ENCODE assay signal across 1 cellular context in the genomic region with DNA sequence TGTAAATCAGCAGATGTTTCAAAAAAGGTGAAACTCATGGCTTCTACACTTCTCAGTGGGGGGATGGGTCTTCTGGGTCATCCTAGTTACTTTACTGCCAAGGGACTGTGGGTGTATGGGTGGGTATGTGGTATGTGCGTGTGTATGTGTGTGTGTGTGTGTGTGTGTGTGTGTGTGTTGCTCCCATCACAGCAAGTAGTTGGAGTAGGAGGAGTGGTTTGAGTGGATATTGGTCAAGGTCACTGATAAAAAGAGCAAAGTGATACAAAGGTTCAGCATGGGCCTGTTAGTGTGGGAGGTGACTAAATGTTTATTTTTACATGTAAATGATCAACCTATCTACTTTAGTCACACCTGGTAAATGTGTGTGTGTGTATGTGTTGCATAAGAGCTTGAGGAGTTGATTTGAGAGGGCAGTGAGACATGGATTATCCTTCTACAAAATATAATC.
TF ChIP-seq lines count a peak whose summit lies in the region.

No MANE protein-coding gene starts in this region.

TF ChIP-seq in HepG2, 621 proteins besides CTCF, POLR2A, EP300 and RAD21 (continued from another document):
- TF ChIP-seq, protein P1, sequence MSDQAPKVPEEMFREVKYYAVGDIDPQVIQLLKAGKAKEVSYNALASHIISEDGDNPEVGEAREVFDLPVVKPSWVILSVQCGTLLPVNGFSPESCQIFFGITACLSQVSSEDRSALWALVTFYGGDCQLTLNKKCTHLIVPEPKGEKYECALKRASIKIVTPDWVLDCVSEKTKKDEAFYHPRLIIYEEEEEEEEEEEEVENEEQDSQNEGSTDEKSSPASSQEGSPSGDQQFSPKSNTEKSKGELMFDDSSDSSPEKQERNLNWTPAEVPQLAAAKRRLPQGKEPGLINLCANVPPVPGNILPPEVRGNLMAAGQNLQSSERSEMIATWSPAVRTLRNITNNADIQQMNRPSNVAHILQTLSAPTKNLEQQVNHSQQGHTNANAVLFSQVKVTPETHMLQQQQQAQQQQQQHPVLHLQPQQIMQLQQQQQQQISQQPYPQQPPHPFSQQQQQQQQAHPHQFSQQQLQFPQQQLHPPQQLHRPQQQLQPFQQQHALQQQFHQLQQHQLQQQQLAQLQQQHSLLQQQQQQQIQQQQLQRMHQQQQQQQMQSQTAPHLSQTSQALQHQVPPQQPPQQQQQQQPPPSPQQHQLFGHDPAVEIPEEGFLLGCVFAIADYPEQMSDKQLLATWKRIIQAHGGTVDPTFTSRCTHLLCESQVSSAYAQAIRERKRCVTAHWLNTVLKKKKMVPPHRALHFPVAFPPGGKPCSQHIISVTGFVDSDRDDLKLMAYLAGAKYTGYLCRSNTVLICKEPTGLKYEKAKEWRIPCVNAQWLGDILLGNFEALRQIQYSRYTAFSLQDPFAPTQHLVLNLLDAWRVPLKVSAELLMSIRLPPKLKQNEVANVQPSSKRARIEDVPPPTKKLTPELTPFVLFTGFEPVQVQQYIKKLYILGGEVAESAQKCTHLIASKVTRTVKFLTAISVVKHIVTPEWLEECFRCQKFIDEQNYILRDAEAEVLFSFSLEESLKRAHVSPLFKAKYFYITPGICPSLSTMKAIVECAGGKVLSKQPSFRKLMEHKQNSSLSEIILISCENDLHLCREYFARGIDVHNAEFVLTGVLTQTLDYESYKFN (CRISPR knock-in tag; conservative IDR thresholded peaks at IDR 0.05) = peak; percentile 88
- TF ChIP-seq, protein P2, sequence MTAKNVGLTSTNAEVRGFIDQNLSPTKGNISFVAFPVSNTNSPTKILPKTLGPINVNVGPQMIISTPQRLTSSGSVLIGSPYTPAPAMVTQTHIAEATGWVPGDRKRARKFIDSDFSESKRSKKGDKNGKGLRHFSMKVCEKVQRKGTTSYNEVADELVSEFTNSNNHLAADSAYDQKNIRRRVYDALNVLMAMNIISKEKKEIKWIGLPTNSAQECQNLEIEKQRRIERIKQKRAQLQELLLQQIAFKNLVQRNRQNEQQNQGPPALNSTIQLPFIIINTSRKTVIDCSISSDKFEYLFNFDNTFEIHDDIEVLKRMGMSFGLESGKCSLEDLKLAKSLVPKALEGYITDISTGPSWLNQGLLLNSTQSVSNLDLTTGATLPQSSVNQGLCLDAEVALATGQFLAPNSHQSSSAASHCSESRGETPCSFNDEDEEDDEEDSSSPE (CRISPR knock-in tag; IDR thresholded peaks at IDR 0.05) = no peak
- TF ChIP-seq ZFP90 (CRISPR knock-in tag; IDR thresholded peaks at IDR 0.05; ENCODE audit: borderline replicate concordance) (no peak), YEATS4 (CRISPR knock-in tag; IDR thresholded peaks at IDR 0.05; ENCODE audit: borderline replicate concordance) (no peak), ZNF180 (CRISPR knock-in tag; IDR thresholded peaks at IDR 0.05; ENCODE audit: borderline replicate concordance, low read depth) (no peak), TSC22D2 (CRISPR knock-in tag; IDR thresholded peaks at IDR 0.05; ENCODE audit: borderline replicate concordance) (no peak), ZNF891 (CRISPR knock-in tag; IDR thresholded peaks at IDR 0.05) (no peak), HNRNPL (IDR thresholded peaks at IDR 0.05; ENCODE audit: low read depth, low read length) (no peak), ZNF577 (CRISPR knock-in tag; IDR thresholded peaks at IDR 0.05; ENCODE audit: borderline replicate concordance, low read depth) (no peak), NR2C2 (CRISPR knock-in tag; IDR thresholded peaks at IDR 0.05; ENCODE audit: borderline replicate concordance) (peak; percentile 49; the same call in 1 of the 2 replicates), POLR2AphosphoS5 (IDR thresholded peaks at IDR 0.05; ENCODE audit: low read depth, low read length) (no peak), MBNL3 (CRISPR knock-in tag; conservative IDR thresholded peaks at IDR 0.05) (no peak), ZNF670 (CRISPR knock-in tag; IDR thresholded peaks at IDR 0.05; ENCODE audit: borderline replicate concordance) (no peak), REXO4 (CRISPR knock-in tag; IDR thresholded peaks at IDR 0.05; ENCODE audit: borderline replicate concordance) (no peak), ZFP37 (CRISPR knock-in tag; IDR thresholded peaks at IDR 0.05; ENCODE audit: borderline replicate concordance) (no peak)
- TF ChIP-seq, protein P3, sequence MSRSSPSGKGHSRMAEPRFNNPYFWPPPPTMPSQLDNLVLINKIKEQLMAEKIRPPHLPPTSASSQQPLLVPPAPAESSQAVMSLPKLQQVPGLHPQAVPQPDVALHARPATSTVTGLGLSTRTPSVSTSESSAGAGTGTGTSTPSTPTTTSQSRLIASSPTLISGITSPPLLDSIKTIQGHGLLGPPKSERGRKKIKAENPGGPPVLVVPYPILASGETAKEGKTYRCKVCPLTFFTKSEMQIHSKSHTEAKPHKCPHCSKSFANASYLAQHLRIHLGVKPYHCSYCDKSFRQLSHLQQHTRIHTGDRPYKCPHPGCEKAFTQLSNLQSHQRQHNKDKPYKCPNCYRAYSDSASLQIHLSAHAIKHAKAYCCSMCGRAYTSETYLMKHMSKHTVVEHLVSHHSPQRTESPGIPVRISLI (CRISPR knock-in tag; IDR thresholded peaks at IDR 0.05; ENCODE audit: borderline replicate concordance) = no peak
- TF ChIP-seq, protein P4, sequence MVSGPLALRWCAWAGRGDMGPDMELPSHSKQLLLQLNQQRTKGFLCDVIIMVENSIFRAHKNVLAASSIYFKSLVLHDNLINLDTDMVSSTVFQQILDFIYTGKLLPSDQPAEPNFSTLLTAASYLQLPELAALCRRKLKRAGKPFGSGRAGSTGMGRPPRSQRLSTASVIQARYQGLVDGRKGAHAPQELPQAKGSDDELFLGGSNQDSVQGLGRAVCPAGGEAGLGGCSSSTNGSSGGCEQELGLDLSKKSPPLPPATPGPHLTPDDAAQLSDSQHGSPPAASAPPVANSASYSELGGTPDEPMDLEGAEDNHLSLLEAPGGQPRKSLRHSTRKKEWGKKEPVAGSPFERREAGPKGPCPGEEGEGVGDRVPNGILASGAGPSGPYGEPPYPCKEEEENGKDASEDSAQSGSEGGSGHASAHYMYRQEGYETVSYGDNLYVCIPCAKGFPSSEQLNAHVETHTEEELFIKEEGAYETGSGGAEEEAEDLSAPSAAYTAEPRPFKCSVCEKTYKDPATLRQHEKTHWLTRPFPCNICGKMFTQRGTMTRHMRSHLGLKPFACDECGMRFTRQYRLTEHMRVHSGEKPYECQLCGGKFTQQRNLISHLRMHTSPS (CRISPR knock-in tag; IDR thresholded peaks at IDR 0.05; ENCODE audit: low read depth) = peak; percentile 40; the same call in 1 of the 2 replicates
- TF ChIP-seq, protein P5, sequence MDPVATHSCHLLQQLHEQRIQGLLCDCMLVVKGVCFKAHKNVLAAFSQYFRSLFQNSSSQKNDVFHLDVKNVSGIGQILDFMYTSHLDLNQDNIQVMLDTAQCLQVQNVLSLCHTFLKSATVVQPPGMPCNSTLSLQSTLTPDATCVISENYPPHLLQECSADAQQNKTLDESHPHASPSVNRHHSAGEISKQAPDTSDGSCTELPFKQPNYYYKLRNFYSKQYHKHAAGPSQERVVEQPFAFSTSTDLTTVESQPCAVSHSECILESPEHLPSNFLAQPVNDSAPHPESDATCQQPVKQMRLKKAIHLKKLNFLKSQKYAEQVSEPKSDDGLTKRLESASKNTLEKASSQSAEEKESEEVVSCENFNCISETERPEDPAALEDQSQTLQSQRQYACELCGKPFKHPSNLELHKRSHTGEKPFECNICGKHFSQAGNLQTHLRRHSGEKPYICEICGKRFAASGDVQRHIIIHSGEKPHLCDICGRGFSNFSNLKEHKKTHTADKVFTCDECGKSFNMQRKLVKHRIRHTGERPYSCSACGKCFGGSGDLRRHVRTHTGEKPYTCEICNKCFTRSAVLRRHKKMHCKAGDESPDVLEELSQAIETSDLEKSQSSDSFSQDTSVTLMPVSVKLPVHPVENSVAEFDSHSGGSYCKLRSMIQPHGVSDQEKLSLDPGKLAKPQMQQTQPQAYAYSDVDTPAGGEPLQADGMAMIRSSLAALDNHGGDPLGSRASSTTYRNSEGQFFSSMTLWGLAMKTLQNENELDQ (CRISPR knock-in tag; IDR thresholded peaks at IDR 0.05; ENCODE audit: borderline replicate concordance) = no peak
- TF ChIP-seq, protein P6, sequence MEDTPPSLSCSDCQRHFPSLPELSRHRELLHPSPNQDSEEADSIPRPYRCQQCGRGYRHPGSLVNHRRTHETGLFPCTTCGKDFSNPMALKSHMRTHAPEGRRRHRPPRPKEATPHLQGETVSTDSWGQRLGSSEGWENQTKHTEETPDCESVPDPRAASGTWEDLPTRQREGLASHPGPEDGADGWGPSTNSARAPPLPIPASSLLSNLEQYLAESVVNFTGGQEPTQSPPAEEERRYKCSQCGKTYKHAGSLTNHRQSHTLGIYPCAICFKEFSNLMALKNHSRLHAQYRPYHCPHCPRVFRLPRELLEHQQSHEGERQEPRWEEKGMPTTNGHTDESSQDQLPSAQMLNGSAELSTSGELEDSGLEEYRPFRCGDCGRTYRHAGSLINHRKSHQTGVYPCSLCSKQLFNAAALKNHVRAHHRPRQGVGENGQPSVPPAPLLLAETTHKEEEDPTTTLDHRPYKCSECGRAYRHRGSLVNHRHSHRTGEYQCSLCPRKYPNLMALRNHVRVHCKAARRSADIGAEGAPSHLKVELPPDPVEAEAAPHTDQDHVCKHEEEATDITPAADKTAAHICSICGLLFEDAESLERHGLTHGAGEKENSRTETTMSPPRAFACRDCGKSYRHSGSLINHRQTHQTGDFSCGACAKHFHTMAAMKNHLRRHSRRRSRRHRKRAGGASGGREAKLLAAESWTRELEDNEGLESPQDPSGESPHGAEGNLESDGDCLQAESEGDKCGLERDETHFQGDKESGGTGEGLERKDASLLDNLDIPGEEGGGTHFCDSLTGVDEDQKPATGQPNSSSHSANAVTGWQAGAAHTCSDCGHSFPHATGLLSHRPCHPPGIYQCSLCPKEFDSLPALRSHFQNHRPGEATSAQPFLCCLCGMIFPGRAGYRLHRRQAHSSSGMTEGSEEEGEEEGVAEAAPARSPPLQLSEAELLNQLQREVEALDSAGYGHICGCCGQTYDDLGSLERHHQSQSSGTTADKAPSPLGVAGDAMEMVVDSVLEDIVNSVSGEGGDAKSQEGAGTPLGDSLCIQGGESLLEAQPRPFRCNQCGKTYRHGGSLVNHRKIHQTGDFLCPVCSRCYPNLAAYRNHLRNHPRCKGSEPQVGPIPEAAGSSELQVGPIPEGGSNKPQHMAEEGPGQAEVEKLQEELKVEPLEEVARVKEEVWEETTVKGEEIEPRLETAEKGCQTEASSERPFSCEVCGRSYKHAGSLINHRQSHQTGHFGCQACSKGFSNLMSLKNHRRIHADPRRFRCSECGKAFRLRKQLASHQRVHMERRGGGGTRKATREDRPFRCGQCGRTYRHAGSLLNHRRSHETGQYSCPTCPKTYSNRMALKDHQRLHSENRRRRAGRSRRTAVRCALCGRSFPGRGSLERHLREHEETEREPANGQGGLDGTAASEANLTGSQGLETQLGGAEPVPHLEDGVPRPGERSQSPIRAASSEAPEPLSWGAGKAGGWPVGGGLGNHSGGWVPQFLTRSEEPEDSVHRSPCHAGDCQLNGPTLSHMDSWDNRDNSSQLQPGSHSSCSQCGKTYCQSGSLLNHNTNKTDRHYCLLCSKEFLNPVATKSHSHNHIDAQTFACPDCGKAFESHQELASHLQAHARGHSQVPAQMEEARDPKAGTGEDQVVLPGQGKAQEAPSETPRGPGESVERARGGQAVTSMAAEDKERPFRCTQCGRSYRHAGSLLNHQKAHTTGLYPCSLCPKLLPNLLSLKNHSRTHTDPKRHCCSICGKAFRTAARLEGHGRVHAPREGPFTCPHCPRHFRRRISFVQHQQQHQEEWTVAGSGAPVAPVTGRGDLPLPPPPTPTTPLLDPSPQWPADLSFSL (CRISPR knock-in tag; IDR thresholded peaks at IDR 0.05) = peak; percentile 92
TF ChIP-seq in HepG2: peak in this region for 117.
